Comparison of ENCODE assay signal across 8 cellular contexts in genomic region chr3:31981206-31982181, GRCh38. TPM values are rescaled to one million over a fixed set of nuclear protein-coding genes. Genes with fewer than 3 reads are reported as not detected.
DNase-seq lines count a peak whose midpoint lies in the region; ATAC-seq, FAIRE-seq and TF ChIP-seq lines count a peak whose summit lies in the region.

Gene OSBPL10 (minus strand): TSS chr3:31981262. CDS start chr3:31981179, 83 bp downstream.
Gene ZNF860 (plus strand): TSS chr3:31981750. CDS start chr3:31989080, 7,330 bp downstream.

- ATAC-seq in activated CD4-positive, alpha-beta T cell treated with anti-CD3 and anti-CD28 coated beads for 36 hours = peak; percentile 44
- ATAC-seq in GM21360 (IDR thresholded peaks at IDR 0.05; ENCODE audit: unreplicated experiment) = no peak

- peak within 1 kb of the TSS; percentile 75 for H3K9ac ChIP-seq in iPS-18a (ENCODE audit: low read length)

- H3K4me3 Mint-ChIP-seq in activated CD4-positive, alpha-beta T cell treated with anti-CD3 and anti-CD28 coated beads for 36 hours = peak within 1 kb of the TSS; percentile 74

- no peak for TF ChIP-seq CTCF in breast epithelium (IDR thresholded peaks at IDR 0.05)

- peak; percentile 82 for FAIRE-seq in HTR-8/SVneo (lab: Jason Lieb, UNC)

- intact Hi-C loops in activated CD4-positive, alpha-beta T cell treated with anti-CD3 and anti-CD28 coated beads for 36 hours (cut with DNase I, micrococcal nuclease) = loop anchor here in 1 of 2 experiments (5.0 kb wide), 1 partner anchor 209 kb away; no protein-coding TSS in a partner anchor
- intact Hi-C loops in breast epithelium (cut with DNase I; ENCODE audit: low total_unique reads) = no loop called here

- POLR2A ChIA-PET in activated CD4-positive, alpha-beta T cell treated with anti-CD3 and anti-CD28 coated beads for 36 hours (lab: Charles Lee) = interaction anchor here (0.6 to 1.1 kb wide), 2 partner anchors 77 to 450 kb away, joined by 3 to 4 read pairs; no protein-coding TSS in a partner anchor

- H3K9me3 ChIP-seq in breast epithelium (no peaks in the 10 kb centered on the region), iPS-18a (ENCODE audit: control insufficient read depth, low read depth, low read length) (no peaks in the 10 kb centered on the region)

- no peaks in the 10 kb centered on the region for H3K27me3 ChIP-seq in breast epithelium
- H3K27me3 ChIP-seq in iPS-18a (ENCODE audit: control insufficient read depth, insufficient read depth, low read length) = peaks cover 28% of the 10 kb centered on the region

- in situ Hi-C loops in SK-MEL-5 (cut with HindIII; ENCODE audit: low pct_unique_long_range_greater_than_20kb, low sequenced_read_pairs) = no loop called here

- peak within 1 kb of the TSS; percentile 53 for H3K27ac Mint-ChIP-seq in activated CD4-positive, alpha-beta T cell treated with anti-CD3 and anti-CD28 coated beads for 36 hours

- DNase-seq in activated CD4-positive, alpha-beta T cell treated with anti-CD3 and anti-CD28 coated beads for 36 hours = peak; percentile 58
- no peak for DNase-seq in activated CD4-positive, alpha-beta T cell treated with anti-CD3 and anti-CD28 coated beads, Interleukin-2, amount 50 U/mL, for 4 hours
- DNase-seq in HTR-8/SVneo (ENCODE audit: insufficient read length, low spot score) = peak; percentile 60
- DNase-seq in SK-MEL-5 (ENCODE audit: low read depth, low spot score) = peak; percentile 77
- peak; percentile 77 to 80 for DNase-seq in breast epithelium (ENCODE audit: low spot score in 2 of 2)
- peak; percentile 83 for DNase-seq in renal cortical epithelial cell (ENCODE audit: low read depth)

- peaks cover 39% of the 10 kb centered on the region for H3K27me3 Mint-ChIP-seq in activated CD4-positive, alpha-beta T cell treated with anti-CD3 and anti-CD28 coated beads for 36 hours

- H3K4me1 Mint-ChIP-seq in activated CD4-positive, alpha-beta T cell treated with anti-CD3 and anti-CD28 coated beads for 36 hours = peaks cover 20% of the 10 kb centered on the region

- no peaks in the 10 kb centered on the region for H3K9me3 Mint-ChIP-seq in activated CD4-positive, alpha-beta T cell treated with anti-CD3 and anti-CD28 coated beads for 36 hours (ENCODE audit: low read depth)

- TF ChIP-seq POLR2A in breast epithelium (IDR thresholded peaks at IDR 0.05) = no peak

- H3K4me3 ChIP-seq in breast epithelium = peak within 1 kb of the TSS; percentile 68 to 82 (median 81)
- peak within 1 kb of the TSS; percentile 89 for H3K4me3 ChIP-seq in iPS-18a (ENCODE audit: low read length)

- no peaks in the 10 kb centered on the region for H3K36me3 ChIP-seq in breast epithelium
- H3K36me3 ChIP-seq in iPS-18a (ENCODE audit: control insufficient read depth, low read depth, low read length) = no peaks in the 10 kb centered on the region

- H3K36me3 Mint-ChIP-seq in activated CD4-positive, alpha-beta T cell treated with anti-CD3 and anti-CD28 coated beads for 36 hours (ENCODE audit: low read depth) = peaks cover 8% of the 10 kb centered on the region

- peak within 1 kb of the TSS; percentile 87 to 91 for H3K27ac ChIP-seq in breast epithelium
- H3K27ac ChIP-seq in iPS-18a (ENCODE audit: low read length) = no peak within 1 kb of the TSS

- H3K4me1 ChIP-seq in breast epithelium = peaks cover 0 to 7% of the 10 kb centered on the region in 2 donors
- H3K4me1 ChIP-seq in iPS-18a (ENCODE audit: control insufficient read depth, low read depth, low read length) = peaks cover 9% of the 10 kb centered on the region

- CTCF ChIA-PET in activated CD4-positive, alpha-beta T cell treated with anti-CD3 and anti-CD28 coated beads for 36 hours (lab: Charles Lee) = interaction anchor here (0.6 kb wide), 2 partner anchors 210 to 258 kb away, joined by 3 read pairs; no protein-coding TSS in a partner anchor

RNA-seq across cellular contexts. Expression of gene OSBPL10, which starts in this region (rescaled TPM):
- total RNA-seq in activated CD4-positive, alpha-beta T cell treated with anti-CD3 and anti-CD28 coated beads for 36 hours = 10 to 100 TPM; 11.2 to 11.8 TPM
- total RNA-seq in SK-MEL-5 (2014; rRNA removed; shearing (Covaris generic)) = 28.6 and 38.9 TPM in 2 replicates
- 58.3 and 93.1 TPM in 2 replicates for polyA plus RNA-seq in SK-MEL-5 (2015; cell fraction: cytosol; rRNA removed)
- polyA plus RNA-seq in SK-MEL-5 (2015; cell fraction: nucleus; rRNA removed) = 54.9 and 58.9 TPM in 2 replicates
- total RNA-seq in breast epithelium = 10 to 100 TPM; 17.6 to 47.4 (median 26.5) TPM
- total RNA-seq in renal cortical epithelial cell = 17.0 and 78.3 TPM in 2 replicates

RNA-seq across cellular contexts. Expression of gene ZNF860, which starts in this region (rescaled TPM):
- total RNA-seq in activated CD4-positive, alpha-beta T cell treated with anti-CD3 and anti-CD28 coated beads for 36 hours = under 1 TPM; 0.11 to 0.30 TPM
- 3.9 and 6.1 TPM in 2 replicates for total RNA-seq in SK-MEL-5 (2014; rRNA removed; shearing (Covaris generic))
- 4.1 and 8.2 TPM in 2 replicates for polyA plus RNA-seq in SK-MEL-5 (2015; cell fraction: cytosol; rRNA removed)
- polyA plus RNA-seq in SK-MEL-5 (2015; cell fraction: nucleus; rRNA removed) = 5.5 and 8.9 TPM in 2 replicates
- total RNA-seq in breast epithelium (1 to 10 TPM in 2 of 3 donors, under 1 TPM in 1; 0.80 to 4.2 (median 3.3) TPM), renal cortical epithelial cell (3.3 and 8.6 TPM in 2 replicates)

Comparison
In these comparisons a context has a peak if more than half of its experiments do, and no peak if none do; other contexts are left out.
1. DNase-seq: peak in activated CD4-positive, alpha-beta T cell treated with anti-CD3 and anti-CD28 coated beads for 36 hours (single experiment), HTR-8/SVneo (single experiment), SK-MEL-5 (single experiment), breast epithelium (2 of 2) and renal cortical epithelial cell (single experiment); none in activated CD4-positive, alpha-beta T cell treated with anti-CD3 and anti-CD28 coated beads, Interleukin-2, amount 50 U/mL, for 4 hours (0 of 2).